12 cellular contexts compared by ENCODE assay signal in the genomic region with DNA sequence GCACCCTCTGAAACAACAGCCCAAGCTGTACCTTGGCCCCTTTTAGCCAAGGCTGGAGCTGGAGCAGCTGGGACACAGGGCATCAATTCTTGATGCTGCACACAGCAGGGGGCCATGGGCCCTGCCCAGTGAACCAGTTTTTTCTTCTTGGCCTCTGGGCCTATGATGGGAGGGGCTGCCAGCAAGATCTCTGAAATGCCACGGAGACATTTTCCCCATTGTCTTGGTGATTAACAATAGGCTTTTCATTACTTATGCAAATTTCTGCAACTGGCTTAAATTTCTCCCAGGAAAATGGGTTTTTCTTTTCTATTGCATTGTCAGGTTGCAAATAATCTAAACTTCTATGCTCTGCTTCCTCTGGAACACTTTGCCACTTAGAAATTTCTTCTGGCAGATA.
"Had no signal": no experiment of that assay in that cellular context is flagged by ENCODE, and none has a peak within 500 bp of the region (broad histone marks: within the 10 kb centered on the region; RNA-seq: fewer than 3 reads in every experiment).

No MANE protein-coding gene starts in this region.

- DNase-seq: effector memory CD4-positive, alpha-beta T cell; kidney glomerular epithelial cell; mucosa of descending colon; naive thymus-derived CD8-positive, alpha-beta T cell; sigmoid colon; stimulated activated CD4-positive, alpha-beta T cell treated with anti-CD3 and anti-CD28 coated beads, Interleukin-2, amount 100 ng/mL, for 24 hours; stimulated activated CD4-positive, alpha-beta T cell treated with anti-CD3 and anti-CD28 coated beads, Interleukin-4, amount 100 ng/mL, for 4 hours; stimulated activated naive B cell treated with anti-CD40 and anti-IgM and Interleukin-4, amounts not matched to agents 10 μg/mL and 1 μg/mL and 100 μg/mL, for 72 hours; stimulated activated naive CD8-positive, alpha-beta T cell treated with anti-CD3 and anti-CD28 coated beads, Interleukin-15, amount 100 ng/mL, for 72 hours had no signal

- H3K27ac ChIP-seq: neutrophil, right atrium auricular region, sigmoid colon, skin epidermis had no signal
